In genomic region chr17:2440930-2441329, GRCh38 we compare ENCODE assay signal across 31 cellular contexts.
"Had no signal": no experiment of that assay in that cellular context is flagged by ENCODE, and none has a peak within 500 bp of the region (broad histone marks: within the 10 kb centered on the region; RNA-seq: fewer than 3 reads in every experiment).

No MANE protein-coding gene starts in this region.

- DNase-seq: activated CD4-positive, alpha-beta T cell treated with anti-CD3 and anti-CD28 coated beads for 4 hours; activated CD4-positive, alpha-beta T cell treated with anti-CD3 and anti-CD28 coated beads, Interleukin-2, amount 10 ng/mL, durations not matched to agents 7 days and 5 days; activated CD4-positive, alpha-beta T cell treated with anti-CD3 and anti-CD28 coated beads, Interleukin-2, amount 50 U/mL, for 4 hours; activated CD4-positive, CD25-positive, alpha-beta regulatory T cell; activated CD4-positive, CD25-positive, alpha-beta regulatory T cell treated with anti-CD3 and anti-CD28 coated beads, Interleukin-2, amount 50 U/mL, for 72 hours; activated CD8-positive, alpha-beta memory T cell treated with anti-CD3 and anti-CD28 coated beads for 24 hours; activated CD8-positive, alpha-beta T cell treated with anti-CD3 and anti-CD28 coated beads for 36 hours; activated effector memory CD4-positive, alpha-beta T cell treated with Interleukin-2 at 50 U/mL for 16 hours; activated gamma-delta T cell treated with Interleukin-2 at 50 U/mL for 16 hours; activated naive CD4-positive, alpha-beta T cell treated with anti-CD3 and anti-CD28 coated beads, Interleukin-2, amount 50 U/mL, for 16 hours; activated naive CD4-positive, alpha-beta T cell treated with Interleukin-2 at 50 U/mL for 16 hours; activated T-cell treated with anti-CD3 and anti-CD28 coated beads, Interleukin-2, amount 50 U/mL, for 4 hours; adrenal gland; amygdala; aorta; body of pancreas; caudate nucleus; cerebellar nuclear complex; dermis blood vessel endothelial cell; effector CD4-positive, alpha-beta T cell; effector memory CD8-positive, alpha-beta T cell; erythroblast; foreskin keratinocyte; gastrocnemius medialis; glutamatergic neuron; heart right ventricle; T-helper 2 cell had no signal

- H3K4me1 Mint-ChIP-seq: activated CD4-positive, alpha-beta T cell treated with anti-CD3 and anti-CD28 coated beads, Interleukin-2, amount 10 ng/mL, durations not matched to agents 7 days and 5 days; activated T-helper 17 cell treated with anti-CD3 and anti-CD28 coated beads, Interleukin-2, amount 50 U/mL, for 72 hours had no signal

- H3K27me3 Mint-ChIP-seq: activated CD4-positive, alpha-beta T cell treated with anti-CD3 and anti-CD28 coated beads, Interleukin-2, amount 10 ng/mL, durations not matched to agents 7 days and 5 days; activated CD8-positive, alpha-beta T cell treated with anti-CD3 and anti-CD28 coated beads for 36 hours; activated naive CD8-positive, alpha-beta T cell; activated T-helper 17 cell treated with anti-CD3 and anti-CD28 coated beads, Interleukin-2, amount 50 U/mL, for 72 hours; effector memory CD8-positive, alpha-beta T cell had no signal

- H3K27ac Mint-ChIP-seq: activated CD4-positive, alpha-beta T cell treated with anti-CD3 and anti-CD28 coated beads, Interleukin-2, amount 10 ng/mL, durations not matched to agents 7 days and 5 days; activated CD8-positive, alpha-beta T cell treated with anti-CD3 and anti-CD28 coated beads for 36 hours; activated naive CD8-positive, alpha-beta T cell; activated T-helper 17 cell treated with anti-CD3 and anti-CD28 coated beads, Interleukin-2, amount 50 U/mL, for 72 hours had no signal

- H3K4me1 ChIP-seq: adrenal gland, esophagus muscularis mucosa, foreskin keratinocyte, gastrocnemius medialis had no signal

- H3K4me3 Mint-ChIP-seq: activated CD4-positive, alpha-beta T cell treated with anti-CD3 and anti-CD28 coated beads, Interleukin-2, amount 10 ng/mL, durations not matched to agents 7 days and 5 days; activated CD8-positive, alpha-beta T cell treated with anti-CD3 and anti-CD28 coated beads for 36 hours; activated naive CD8-positive, alpha-beta T cell; activated T-cell treated with anti-CD3 and anti-CD28 coated beads, Interleukin-2, amount 50 U/mL, for 4 hours; activated T-helper 17 cell treated with anti-CD3 and anti-CD28 coated beads, Interleukin-2, amount 50 U/mL, for 72 hours; effector memory CD8-positive, alpha-beta T cell had no signal

- H3K9me3 ChIP-seq: adrenal gland, body of pancreas, esophagus muscularis mucosa, gastrocnemius medialis had no signal

- H3K27ac ChIP-seq: adrenal gland, body of pancreas, coronary artery, esophagus muscularis mucosa, foreskin keratinocyte, gastrocnemius medialis had no signal

- H3K9me3 Mint-ChIP-seq: activated T-helper 17 cell treated with anti-CD3 and anti-CD28 coated beads, Interleukin-2, amount 50 U/mL, for 72 hours had no signal

- H3K27me3 ChIP-seq: adrenal gland, body of pancreas, esophagus muscularis mucosa, foreskin keratinocyte, gastrocnemius medialis, heart right ventricle had no signal

- H3K4me3 ChIP-seq: adrenal gland, body of pancreas, coronary artery, esophagus muscularis mucosa, gastrocnemius medialis, heart right ventricle had no signal

- ATAC-seq: activated CD8-positive, alpha-beta T cell treated with anti-CD3 and anti-CD28 coated beads for 36 hours; activated T-cell treated with anti-CD3 and anti-CD28 coated beads, Interleukin-2, amount 50 U/mL, for 4 hours; activated T-helper 17 cell treated with anti-CD3 and anti-CD28 coated beads, Interleukin-2, amount 50 U/mL, for 72 hours; body of pancreas; effector memory CD8-positive, alpha-beta T cell; foreskin keratinocyte; gastrocnemius medialis; heart right ventricle had no signal
